In the genomic region with DNA sequence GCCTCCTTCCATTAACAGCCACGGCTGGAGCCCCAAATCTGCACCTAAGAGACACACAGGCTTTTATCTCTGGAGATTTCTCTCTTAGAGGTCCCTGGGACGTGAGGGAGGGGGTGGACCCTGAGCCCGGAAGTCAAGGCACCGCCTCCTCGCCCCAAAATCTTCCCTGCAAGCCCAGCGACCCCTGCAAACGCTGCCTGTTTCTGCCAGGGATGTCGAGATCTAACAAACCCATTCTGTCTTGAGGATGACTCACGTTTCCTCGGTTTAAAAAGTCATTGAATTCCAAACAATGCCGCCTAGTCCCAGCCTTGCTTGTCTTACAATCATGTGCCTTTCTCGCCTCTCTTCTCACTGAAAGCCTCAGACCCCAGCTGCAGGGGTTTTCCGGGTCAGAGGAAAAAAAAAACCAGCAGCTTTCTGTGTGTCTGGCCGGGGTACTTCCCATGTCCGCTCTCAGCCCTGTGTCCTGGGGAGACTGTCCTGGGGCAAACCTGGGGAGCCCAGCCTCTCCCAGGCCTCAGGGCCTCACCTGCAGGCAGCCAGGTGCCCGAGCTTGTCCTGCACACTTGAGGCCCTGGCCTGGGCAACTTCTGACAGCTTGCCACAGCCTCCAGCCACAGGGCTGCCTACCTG, we compare ENCODE assay signal across 8 cellular contexts. TPM values are rescaled to one million over a fixed set of nuclear protein-coding genes. Genes with fewer than 3 reads are reported as not detected.
DNase-seq lines count a peak whose midpoint lies in the region; ATAC-seq lines count a peak whose summit lies in the region.

No MANE protein-coding gene starts in this region.

- peak in 1 of 2 donors; percentile 19 for ATAC-seq in CD4-positive, CD25-positive, alpha-beta regulatory T cell (ENCODE audit: low read depth in 2 of 2)
- peak; percentile 50 for ATAC-seq in HG03378 (IDR thresholded peaks at IDR 0.05; ENCODE audit: unreplicated experiment)

- peaks cover 4% of the 10 kb centered on the region for H3K27me3 Mint-ChIP-seq in CD4-positive, CD25-positive, alpha-beta regulatory T cell

- peak overlapping the region in 2 of 3 donors; percentile 58 to 88 for H3K27ac Mint-ChIP-seq in CD4-positive, CD25-positive, alpha-beta regulatory T cell

- no CpG with 5 or more reads among the region's 16 CpGs for WGBS in iPS DF 6.9 (ENCODE audit: insufficient coverage, insufficient read length)

- no peaks in the 10 kb centered on the region for H3K36me3 Mint-ChIP-seq in CD4-positive, CD25-positive, alpha-beta regulatory T cell

- H3K4me1 ChIP-seq in CD4-positive, CD25-positive, alpha-beta regulatory T cell (ENCODE audit: control insufficient read depth, insufficient read depth, low read length, poor library complexity, severe bottlenecking) = peaks cover 5% of the 10 kb centered on the region
- peaks cover 4% of the 10 kb centered on the region for H3K4me1 ChIP-seq in iPS DF 6.9 (ENCODE audit: control insufficient read depth, insufficient read depth, low read length)
- peaks cover 0 to 4% (median 0%) of the 10 kb centered on the region in 3 donors for H3K4me1 ChIP-seq in skeletal muscle tissue (ENCODE audit: control insufficient read depth in 3 of 3, insufficient read depth in 3 of 3, low read length in 3 of 3)

- H3K4me3 ChIP-seq in CD4-positive, CD25-positive, alpha-beta regulatory T cell (ENCODE audit: low read depth, low read length) = no peak overlapping the region
- H3K4me3 ChIP-seq in iPS DF 6.9 (ENCODE audit: low read length) (no peak overlapping the region), skeletal muscle tissue (ENCODE audit: low read length in 3 of 3) (no peak overlapping the region)

- no peaks in the 10 kb centered on the region for H3K9me3 Mint-ChIP-seq in CD4-positive, CD25-positive, alpha-beta regulatory T cell

- H3K9me3 ChIP-seq in CD4-positive, CD25-positive, alpha-beta regulatory T cell (ENCODE audit: control insufficient read depth in 2 of 2, low read length in 2 of 2) = no peaks in the 10 kb centered on the region
- H3K9me3 ChIP-seq in iPS DF 6.9 (ENCODE audit: control insufficient read depth, insufficient read depth, low read length) (no peaks in the 10 kb centered on the region), skeletal muscle tissue (ENCODE audit: control insufficient read depth in 3 of 3, low read length in 3 of 3) (no peaks in the 10 kb centered on the region)

- no peaks in the 10 kb centered on the region for H3K27me3 ChIP-seq in CD4-positive, CD25-positive, alpha-beta regulatory T cell (ENCODE audit: control insufficient read depth, insufficient read depth, low read length)
- no peaks in the 10 kb centered on the region for H3K27me3 ChIP-seq in iPS DF 6.9 (ENCODE audit: control insufficient read depth, insufficient read depth, low read length)
- H3K27me3 ChIP-seq in skeletal muscle tissue (ENCODE audit: control insufficient read depth in 3 of 3, insufficient read depth in 3 of 3, low read length in 3 of 3) = no peaks in the 10 kb centered on the region

- no peak overlapping the region for H3K27ac ChIP-seq in CD4-positive, CD25-positive, alpha-beta regulatory T cell (ENCODE audit: insufficient read depth, low read length, poor library complexity, severe bottlenecking)
- H3K27ac ChIP-seq in iPS DF 6.9 (ENCODE audit: low read length) (peak overlapping the region; percentile 30), skeletal muscle tissue (ENCODE audit: low read depth, low read length) (no peak overlapping the region)

- H3K4me3 Mint-ChIP-seq in CD4-positive, CD25-positive, alpha-beta regulatory T cell = peak overlapping the region in 1 of 4 donors; percentile 69

- H3K36me3 ChIP-seq in CD4-positive, CD25-positive, alpha-beta regulatory T cell (ENCODE audit: control insufficient read depth, insufficient read depth, low read length) = no peaks in the 10 kb centered on the region
- no peaks in the 10 kb centered on the region for H3K36me3 ChIP-seq in iPS DF 6.9 (ENCODE audit: control insufficient read depth, insufficient read depth, low read length)
- peaks cover 4 to 16% (median 14%) of the 10 kb centered on the region in 3 donors for H3K36me3 ChIP-seq in skeletal muscle tissue (ENCODE audit: control insufficient read depth in 3 of 3, insufficient read depth in 3 of 3, low read length in 3 of 3)

- peak overlapping the region in 2 of 3 donors; percentile 25 to 51 for H3K9ac ChIP-seq in skeletal muscle tissue (ENCODE audit: low read depth in 1 of 3, low read length in 3 of 3)

- peaks cover 0 to 17% (median 1%) of the 10 kb centered on the region in 4 donors for H3K4me1 Mint-ChIP-seq in CD4-positive, CD25-positive, alpha-beta regulatory T cell

- peak in 1 of 3 donors; percentile 14 for DNase-seq in CD4-positive, CD25-positive, alpha-beta regulatory T cell
- DNase-seq in amniotic epithelial cell (ENCODE audit: low read depth) = peak; percentile 61
- DNase-seq in iPS DF 6.9 (ENCODE audit: low read depth, low spot score) = no peak
- DNase-seq in NCI-H2171 (lab: John Stamatoyannopoulos, UW) = no peak
- no peak for DNase-seq in activated effector memory CD4-positive, alpha-beta T cell treated with anti-CD3 and anti-CD28 coated beads, Interleukin-2, amount 50 U/mL, for 16 hours
- DNase-seq in NCI-H345 treated with DMSO at 0.1 percent for 48 hours (lab: John Stamatoyannopoulos, UW; ENCODE audit: unreplicated experiment) = no peak

RNA-seq across cellular contexts. Expression of a gene that starts 15.4 kb away (rescaled TPM):
- total RNA-seq in CD4-positive, CD25-positive, alpha-beta regulatory T cell = 26.9 TPM
- 100 to 1,000 TPM; 102 to 121 (median 104) TPM for polyA plus RNA-seq in CD4-positive, CD25-positive, alpha-beta regulatory T cell
- total RNA-seq in skeletal muscle tissue = 37.1 TPM

RNA-seq across cellular contexts. Expression of a gene that starts 24.1 kb away (rescaled TPM):
- not detected for total RNA-seq in CD4-positive, CD25-positive, alpha-beta regulatory T cell
- polyA plus RNA-seq in CD4-positive, CD25-positive, alpha-beta regulatory T cell = 1 to 10 TPM in 2 of 4 donors, under 1 TPM in 2; 0.46 to 1.3 (median 0.82) TPM
- total RNA-seq in skeletal muscle tissue = under 0.01 TPM
